ENCODE assay signal across 9 cellular contexts in the genomic region with DNA sequence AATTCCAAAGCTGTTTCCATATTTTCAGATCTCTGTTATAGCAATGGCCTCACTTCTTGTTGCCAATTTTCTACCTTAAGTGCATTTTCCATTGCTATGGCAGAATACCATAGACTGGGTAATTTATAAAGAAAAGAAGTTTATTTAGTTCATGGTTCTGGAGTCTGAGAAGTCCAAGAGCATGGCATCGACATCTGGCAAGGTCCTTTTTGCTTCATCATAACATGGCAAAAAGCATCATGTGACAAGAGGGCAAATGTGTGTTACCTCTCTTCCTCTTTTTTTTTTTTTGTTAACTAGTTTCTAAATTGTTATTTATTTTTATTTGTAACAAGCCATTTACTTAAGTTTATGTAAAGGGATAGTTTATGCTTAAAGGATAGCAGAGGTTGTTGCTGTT. TPM values are rescaled to one million over a fixed set of nuclear protein-coding genes. Genes with fewer than 3 reads are reported as not detected.
"Had no signal": no experiment of that assay in that cellular context is flagged by ENCODE, and none has a peak within 500 bp of the region (broad histone marks: within the 10 kb centered on the region; RNA-seq: fewer than 3 reads in every experiment).

No MANE protein-coding gene starts in this region.

- H3K4me3 ChIP-seq: GM12878 had no signal

- DNase-seq: GDM1, GF-D8 had no signal

- FAIRE-seq: G401.6, GM12878, GM12891, GM12892, GM18507, GM19239 had no signal

- ATAC-seq: GM12878 had no signal

RNA-seq across cellular contexts. Expression of a gene that starts 45.2 kb away (rescaled TPM):
- total RNA-seq: G401 had no signal
